ENCODE assay signal across 8 cellular contexts in the genomic region with DNA sequence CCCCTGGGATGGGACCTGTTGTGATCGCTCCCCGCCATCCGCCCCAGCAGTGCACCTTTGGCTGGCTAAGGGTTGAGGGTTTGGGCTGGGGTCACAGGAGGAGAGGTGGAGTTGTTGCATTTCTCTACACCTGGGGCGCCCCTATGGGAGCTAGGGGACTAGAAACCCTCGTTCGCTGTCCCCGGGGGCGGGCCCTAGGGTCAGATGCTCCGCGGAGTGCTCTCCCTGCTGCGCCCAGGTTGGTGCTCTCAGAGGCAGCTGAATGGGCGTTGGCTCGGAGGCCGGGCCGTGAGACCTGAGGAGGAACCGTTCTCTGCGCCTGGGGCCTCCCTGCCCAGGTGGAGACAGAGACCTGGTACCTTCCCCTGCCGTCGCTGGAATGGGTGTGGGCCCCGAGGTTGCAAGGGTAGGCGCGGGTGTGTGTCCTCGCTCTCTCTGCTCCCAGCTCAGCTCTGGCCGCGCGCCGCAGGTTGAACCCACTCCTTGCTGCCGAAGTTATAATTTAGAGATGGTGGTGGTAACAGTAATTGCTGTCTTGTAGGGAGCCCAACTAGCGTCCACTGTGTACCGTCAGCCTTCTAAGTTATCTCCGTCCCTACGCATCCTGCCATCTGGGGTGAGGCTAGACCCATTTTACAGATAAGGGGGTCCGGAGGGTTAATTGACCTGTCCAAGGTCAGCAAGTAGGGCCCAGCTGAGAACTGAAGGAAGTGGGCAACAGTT. TPM values are rescaled to one million over a fixed set of nuclear protein-coding genes. Genes with fewer than 3 reads are reported as not detected.
DNase-seq lines count a peak whose midpoint lies in the region; ATAC-seq and TF ChIP-seq lines count a peak whose summit lies in the region.

No MANE protein-coding gene starts in this region.

- ATAC-seq in GM21529 (IDR thresholded peaks at IDR 0.05; ENCODE audit: unreplicated experiment) (peak; percentile 26), left lung (peak; percentile 46)

- intact Hi-C loops in left lung (cut with DNase I), result loop anchor here in 1 of 2 donors (10.0 kb wide), 1 partner anchor 296 kb away; the partner anchor contains the start of genes HTD2 and RPP14

- H3K4me3 ChIP-seq in BE2C (ENCODE audit: low read depth, low read length), result peak overlapping the region; percentile 87
- peak overlapping the region; percentile 87 for H3K4me3 ChIP-seq in SK-N-MC
- peak overlapping the region; percentile 99 for H3K4me3 ChIP-seq in brain microvascular endothelial cell (ENCODE audit: low read depth, low read length)
- H3K4me3 ChIP-seq in left lung, result peak overlapping the region; percentile 67 to 75

- peak overlapping the region; percentile 81 for H3K9ac ChIP-seq in SK-N-MC (ENCODE audit: insufficient read length)

- H3K36me3 ChIP-seq in BE2C, result no peaks in the 10 kb centered on the region
- H3K36me3 ChIP-seq in SK-N-MC (ENCODE audit: insufficient read depth, low read length), result no peaks in the 10 kb centered on the region
- H3K36me3 ChIP-seq in brain microvascular endothelial cell (replicated peaks), result no peaks in the 10 kb centered on the region
- no peaks in the 10 kb centered on the region for H3K36me3 ChIP-seq in left lung

- DNase-seq in BE2C (no peak), SK-N-MC (ENCODE audit: low read depth, low spot score) (no peak), brain microvascular endothelial cell (no peak), left lung (peak; percentile 58 to 87), SHP77 (lab: John Stamatoyannopoulos, UW) (no peak), 8988T (no peak)
- DNase-seq in stimulated activated CD8-positive, alpha-beta memory T cell treated with anti-CD3 and anti-CD28 coated beads, Interleukin-4, amount 100 ng/mL, for 48 hours, result peak; percentile 61

- H3K4me1 ChIP-seq in BE2C (0 out of 2 replicates have a peak, but pooled peaks cover 5% of the 10 kb centered on the region), left lung (peaks cover 16 to 44% of the 10 kb centered on the region in 2 donors)

- in situ Hi-C loops in brain microvascular endothelial cell (cut with HindIII; ENCODE audit: low pct_ligation_motif_present, low sequenced_read_pairs), result loop anchor here (25.0 kb wide), 1 partner anchor 153 kb away; no protein-coding TSS in a partner anchor

- H3K9me3 ChIP-seq in BE2C (no peaks in the 10 kb centered on the region), SK-N-MC (ENCODE audit: low read depth, low read length) (no peaks in the 10 kb centered on the region), left lung (no peaks in the 10 kb centered on the region)

- TF ChIP-seq CTCF in BE2C (IDR thresholded peaks at IDR 0.05; ENCODE audit: low read depth, low read length) (no peak), brain microvascular endothelial cell (IDR thresholded peaks at IDR 0.05; ENCODE audit: low read depth, low read length, missing control alignments) (no peak), left lung (IDR thresholded peaks at IDR 0.05) (no peak)

- H3K27me3 ChIP-seq in BE2C (no peaks in the 10 kb centered on the region), brain microvascular endothelial cell (replicated peaks) (no peaks in the 10 kb centered on the region), left lung (no peaks in the 10 kb centered on the region)

- H3K27ac ChIP-seq in SK-N-MC, result no peak overlapping the region
- H3K27ac ChIP-seq in brain microvascular endothelial cell, result peak overlapping the region; percentile 76
- H3K27ac ChIP-seq in left lung, result peak overlapping the region; percentile 56 to 73

RNA-seq across cellular contexts. Expression of gene FLNB, which starts 1.0 kb away (rescaled TPM):
- 20.1 TPM for polyA plus RNA-seq in BE2C (2012; ENCODE audit: insufficient read depth, insufficient read length, low read depth)
- total RNA-seq in left lung, result 100 to 1,000 TPM in 1 of 2 donors, 10 to 100 TPM in 1; 80.1 to 126 TPM

Comparison
In these comparisons a context has a peak if more than half of its experiments do, and no peak if none do; other contexts are left out.
1. DNase-seq: peak in left lung (2 of 2) and stimulated activated CD8-positive, alpha-beta memory T cell treated with anti-CD3 and anti-CD28 coated beads, Interleukin-4, amount 100 ng/mL, for 48 hours (single experiment); none in BE2C (single experiment), SK-N-MC (single experiment), brain microvascular endothelial cell (single experiment), SHP77 (0 of 2) and 8988T (single experiment).
2. Peak in every context shown above with its lines, with median percentiles within 50 percentile points of each other: H3K4me3 ChIP-seq.